In genomic region chr11:118135796-118136165, GRCh38 we compare ENCODE assay signal across 26 cellular contexts. TPM values are rescaled to one million over a fixed set of nuclear protein-coding genes. Genes with fewer than 3 reads are reported as not detected.
A peak's percentile ranks its signal among the peaks of the same experiment; 100 is the strongest.
DNase-seq lines count a peak whose midpoint lies in the region; ATAC-seq and TF ChIP-seq lines count a peak whose summit lies in the region.
"Had no signal": no experiment of that assay in that cellular context is flagged by ENCODE, and none has a peak within 500 bp of the region (broad histone marks: within the 10 kb centered on the region; RNA-seq: fewer than 3 reads in every experiment).

No MANE protein-coding gene starts in this region.

- H3K36me3 Mint-ChIP-seq in natural killer cell treated with Interleukin-12 subunit alpha and Interleukin-12 subunit beta and Interleukin-15 and Interleukin-18, amount 100 ng/mL, for 72 hours: no peaks in the 10 kb centered on the region
- no peaks in the 10 kb centered on the region for H3K36me3 Mint-ChIP-seq in natural killer cell
- H3K36me3 Mint-ChIP-seq in stimulated activated effector memory CD8-positive, alpha-beta T cell treated with anti-CD3 and anti-CD28 coated beads, Interleukin-12 subunit alpha, Interleukin-12 subunit beta, amount 100 ng/mL, for 72 hours: no peaks in the 10 kb centered on the region
- H3K36me3 Mint-ChIP-seq: CD14-positive monocyte; CD8-positive, alpha-beta memory T cell had no signal

- H3K27me3 Mint-ChIP-seq in natural killer cell treated with Interleukin-12 subunit alpha and Interleukin-12 subunit beta and Interleukin-15 and Interleukin-18, amount 100 ng/mL, for 72 hours: peaks cover 34 to 41% of the 10 kb centered on the region in 2 donors
- H3K27me3 Mint-ChIP-seq in natural killer cell (ENCODE audit: low read depth in 2 of 2): peaks cover 13 to 25% of the 10 kb centered on the region in 2 donors

- TF ChIP-seq POLR2A in Peyer's patch (IDR thresholded peaks at IDR 0.05): no peak

- intact Hi-C loops in natural killer cell (cut with micrococcal nuclease): no loop called here

- no peaks in the 10 kb centered on the region for H3K9me3 ChIP-seq in osteoblast (ENCODE audit: low read depth, low read length)
- H3K9me3 ChIP-seq in Peyer's patch: no peaks in the 10 kb centered on the region
- H3K9me3 ChIP-seq: A549; BE2C; BLaER1 treated with 17β-estradiol and CSF1 and Interleukin-3, amounts not matched to agents 10 nM and 100 nM had no signal

- no peak overlapping the region for H3K4me2 ChIP-seq in osteoblast (ENCODE audit: insufficient read depth, low read length)
- H3K4me2 ChIP-seq: A549; BLaER1 treated with 17β-estradiol and CSF1 and Interleukin-3, amounts not matched to agents 10 nM and 100 nM; GM23338 had no signal

- ATAC-seq in natural killer cell treated with Interleukin-12 subunit alpha and Interleukin-12 subunit beta and Interleukin-15 and Interleukin-18, amount 100 ng/mL, for 72 hours: no peak
- ATAC-seq in natural killer cell (no peak), HG03432 (IDR thresholded peaks at IDR 0.05; ENCODE audit: unreplicated experiment) (no peak)
- ATAC-seq in stimulated activated effector memory CD8-positive, alpha-beta T cell treated with anti-CD3 and anti-CD28 coated beads, Interleukin-12 subunit alpha, Interleukin-12 subunit beta, amount 100 ng/mL, for 72 hours: no peak
- ATAC-seq: A549, GM12878, GM23338, HCT116 had no signal

- no peak overlapping the region for H3K4me3 ChIP-seq in osteoblast (ENCODE audit: insufficient read depth, low read length)
- no peak overlapping the region for H3K4me3 ChIP-seq in Peyer's patch
- H3K4me3 ChIP-seq: A549; BLaER1 treated with 17β-estradiol and CSF1 and Interleukin-3, amounts not matched to agents 10 nM and 100 nM; GM12878; GM23338 had no signal

- H3K4me1 ChIP-seq in osteoblast (ENCODE audit: insufficient read depth, low read length) (no peaks in the 10 kb centered on the region), Peyer's patch (no peaks in the 10 kb centered on the region)
- H3K4me1 ChIP-seq: A549; BE2C; BLaER1 treated with 17β-estradiol and CSF1 and Interleukin-3, amounts not matched to agents 10 nM and 100 nM had no signal

- no peaks in the 10 kb centered on the region for H3K36me3 ChIP-seq in osteoblast (ENCODE audit: insufficient read depth, low read length)
- no peaks in the 10 kb centered on the region for H3K36me3 ChIP-seq in Peyer's patch
- H3K36me3 ChIP-seq: BE2C; BLaER1 treated with 17β-estradiol and CSF1 and Interleukin-3, amounts not matched to agents 10 nM and 100 nM had no signal

- H3K27ac ChIP-seq in osteoblast (ENCODE audit: low read depth, low read length) (no peak overlapping the region), Peyer's patch (no peak overlapping the region)
- H3K27ac ChIP-seq: A549; BLaER1 treated with 17β-estradiol and CSF1 and Interleukin-3, amounts not matched to agents 10 nM and 100 nM had no signal

- TF ChIP-seq CTCF in natural killer cell (IDR thresholded peaks at IDR 0.05) (no peak), osteoblast (IDR thresholded peaks at IDR 0.05; ENCODE audit: extremely low read depth, low read depth, low read length) (no peak), Peyer's patch (IDR thresholded peaks at IDR 0.05) (no peak)

- H2AFZ ChIP-seq in osteoblast (ENCODE audit: low read length): no peak overlapping the region
- H2AFZ ChIP-seq: GM23338 had no signal

- H3K4me3 Mint-ChIP-seq in natural killer cell treated with Interleukin-12 subunit alpha and Interleukin-12 subunit beta and Interleukin-15 and Interleukin-18, amount 100 ng/mL, for 72 hours: no peak overlapping the region
- H3K4me3 Mint-ChIP-seq in natural killer cell: no peak overlapping the region
- H3K4me3 Mint-ChIP-seq in stimulated activated effector memory CD8-positive, alpha-beta T cell treated with anti-CD3 and anti-CD28 coated beads, Interleukin-12 subunit alpha, Interleukin-12 subunit beta, amount 100 ng/mL, for 72 hours: no peak overlapping the region
- H3K4me3 Mint-ChIP-seq: CD14-positive monocyte; CD4-positive, alpha-beta T cell; CD8-positive, alpha-beta memory T cell; GM23338; H9 had no signal

- H3K27me3 ChIP-seq in osteoblast (ENCODE audit: insufficient read depth, low read length) (no peaks in the 10 kb centered on the region), Peyer's patch (no peaks in the 10 kb centered on the region)
- H3K27me3 ChIP-seq: BLaER1 treated with 17β-estradiol and CSF1 and Interleukin-3, amounts not matched to agents 10 nM and 100 nM had no signal

- no peaks in the 10 kb centered on the region for H3K4me1 Mint-ChIP-seq in natural killer cell treated with Interleukin-12 subunit alpha and Interleukin-12 subunit beta and Interleukin-15 and Interleukin-18, amount 100 ng/mL, for 72 hours (ENCODE audit: low read depth in 2 of 2)
- H3K4me1 Mint-ChIP-seq in natural killer cell: no peaks in the 10 kb centered on the region
- H3K4me1 Mint-ChIP-seq in stimulated activated effector memory CD8-positive, alpha-beta T cell treated with anti-CD3 and anti-CD28 coated beads, Interleukin-12 subunit alpha, Interleukin-12 subunit beta, amount 100 ng/mL, for 72 hours: no peaks in the 10 kb centered on the region
- H3K4me1 Mint-ChIP-seq: CD8-positive, alpha-beta memory T cell had no signal

- no peak overlapping the region for H3K27ac Mint-ChIP-seq in natural killer cell treated with Interleukin-12 subunit alpha and Interleukin-12 subunit beta and Interleukin-15 and Interleukin-18, amount 100 ng/mL, for 72 hours
- no peak overlapping the region for H3K27ac Mint-ChIP-seq in natural killer cell
- peak overlapping the region; percentile 55 for H3K27ac Mint-ChIP-seq in stimulated activated effector memory CD8-positive, alpha-beta T cell treated with anti-CD3 and anti-CD28 coated beads, Interleukin-12 subunit alpha, Interleukin-12 subunit beta, amount 100 ng/mL, for 72 hours
- H3K27ac Mint-ChIP-seq: CD14-positive monocyte; CD4-positive, alpha-beta T cell; GM23338; H9 had no signal

- H3K9me3 Mint-ChIP-seq in natural killer cell treated with Interleukin-12 subunit alpha and Interleukin-12 subunit beta and Interleukin-15 and Interleukin-18, amount 100 ng/mL, for 72 hours: no peaks in the 10 kb centered on the region
- no peaks in the 10 kb centered on the region for H3K9me3 Mint-ChIP-seq in natural killer cell
- H3K9me3 Mint-ChIP-seq in stimulated activated effector memory CD8-positive, alpha-beta T cell treated with anti-CD3 and anti-CD28 coated beads, Interleukin-12 subunit alpha, Interleukin-12 subunit beta, amount 100 ng/mL, for 72 hours: no peaks in the 10 kb centered on the region
- H3K9me3 Mint-ChIP-seq: CD4-positive, alpha-beta T cell; CD8-positive, alpha-beta memory T cell; GM23338; H9 had no signal

- peak; percentile 46 for DNase-seq in natural killer cell treated with Interleukin-12 subunit alpha and Interleukin-12 subunit beta and Interleukin-15 and Interleukin-18, amount 100 ng/mL, for 72 hours (ENCODE audit: low spot score)
- DNase-seq in natural killer cell (no peak), mesenteric fat pad (ENCODE audit: low spot score) (peak; percentile 85), osteoblast (ENCODE audit: insufficient read length, low spot score, missing footprints) (peak; percentile 60), Peyer's patch (no peak), NCI-H345 treated with DMSO at 0.1 percent for 48 hours (lab: John Stamatoyannopoulos, UW; ENCODE audit: unreplicated experiment) (no peak)
- DNase-seq in stimulated activated effector memory CD8-positive, alpha-beta T cell treated with anti-CD3 and anti-CD28 coated beads, Interleukin-12 subunit alpha, Interleukin-12 subunit beta, amount 100 ng/mL, for 72 hours (ENCODE audit: low spot score in 2 of 2): no peak
- DNase-seq: 8988T; ACHN; AML-193; BE2C; CD4-positive, alpha-beta T cell; CD8-positive, alpha-beta memory T cell; DMS 273 treated with DMSO at 0.1 percent for 48 hours; DMS79; EL; GDM1; H9 had no signal

- H3K79me2 ChIP-seq in osteoblast (ENCODE audit: insufficient read depth, low read length): no peaks in the 10 kb centered on the region

- no peaks in the 10 kb centered on the region for H4K20me1 ChIP-seq in osteoblast (ENCODE audit: insufficient read depth, low read length)
- H4K20me1 ChIP-seq: BLaER1 treated with 17β-estradiol and CSF1 and Interleukin-3, amounts not matched to agents 10 nM and 100 nM had no signal

RNA-seq across cellular contexts. Expression of gene SCN4B, which starts 16.8 kb away (rescaled TPM):
- total RNA-seq in natural killer cell treated with Interleukin-12 subunit alpha and Interleukin-12 subunit beta and Interleukin-15 and Interleukin-18, amount 100 ng/mL, for 72 hours: not detected
- total RNA-seq in natural killer cell (under 1 TPM in 1 of 3 donors, not detected in 2; 0.33 TPM), mesenteric fat pad (2.3 TPM), osteoblast (under 0.01 and 0.36 TPM in 2 replicates), Peyer's patch (1 to 10 TPM in 2 of 4 donors, under 1 TPM in 2; 0.35 to 8.3 (median 1.4) TPM)
- total RNA-seq: CD4-positive, alpha-beta T cell; GM12878 had no signal

RNA-seq across cellular contexts. Expression of gene SCN2B, which starts 40.7 kb away (rescaled TPM):
- total RNA-seq in natural killer cell treated with Interleukin-12 subunit alpha and Interleukin-12 subunit beta and Interleukin-15 and Interleukin-18, amount 100 ng/mL, for 72 hours: not detected
- total RNA-seq in natural killer cell: not detected
- total RNA-seq in mesenteric fat pad: not detected
- total RNA-seq in osteoblast: not detected in 2 replicates
- under 1 TPM in 2 of 4 donors, not detected in 2; 0.13 to 0.38 TPM for total RNA-seq in Peyer's patch
- total RNA-seq: CD4-positive, alpha-beta T cell; CD8-positive, alpha-beta memory T cell; GM12878; H4; H9 had no signal

RNA-seq across cellular contexts. Expression of gene SMIM35, which starts 49.0 kb away (rescaled TPM):
- total RNA-seq in natural killer cell treated with Interleukin-12 subunit alpha and Interleukin-12 subunit beta and Interleukin-15 and Interleukin-18, amount 100 ng/mL, for 72 hours: not detected
- total RNA-seq in natural killer cell (under 1 TPM; 0.30 to 0.68 (median 0.33) TPM), mesenteric fat pad (not detected), osteoblast (not detected in 2 replicates), Peyer's patch (not detected)
- total RNA-seq: GM12878, GM23338, H4, H9 had no signal

RNA-seq across cellular contexts. Expression of gene TMPRSS4, which starts 58.9 kb away (rescaled TPM):
- under 1 TPM in 1 of 2 donors, not detected in 1; 0.19 TPM for total RNA-seq in natural killer cell treated with Interleukin-12 subunit alpha and Interleukin-12 subunit beta and Interleukin-15 and Interleukin-18, amount 100 ng/mL, for 72 hours
- total RNA-seq in natural killer cell (not detected), mesenteric fat pad (not detected), osteoblast (not detected in 2 replicates), Peyer's patch (100 to 1,000 TPM in 2 of 4 donors, 10 to 100 TPM in 2; 41.3 to 274 (median 159) TPM)
- total RNA-seq: CD4-positive, alpha-beta T cell; CD8-positive, alpha-beta memory T cell; H4; H9 had no signal

Comparison
In these comparisons a context has a peak if more than half of its experiments do, and no peak if none do; other contexts are left out.
1. DNase-seq: peak in natural killer cell treated with Interleukin-12 subunit alpha and Interleukin-12 subunit beta and Interleukin-15 and Interleukin-18, amount 100 ng/mL, for 72 hours (single experiment), mesenteric fat pad (single experiment) and osteoblast (single experiment); none in natural killer cell (single experiment), stimulated activated effector memory CD8-positive, alpha-beta T cell treated with anti-CD3 and anti-CD28 coated beads, Interleukin-12 subunit alpha, Interleukin-12 subunit beta, amount 100 ng/mL, for 72 hours (0 of 2), Peyer's patch (0 of 3) and NCI-H345 treated with DMSO at 0.1 percent for 48 hours (single experiment).